10 cellular contexts compared by ENCODE assay signal in genomic region chr3:11734-12133, GRCh38.
DNase-seq lines count a peak whose midpoint lies in the region; ATAC-seq, FAIRE-seq and TF ChIP-seq lines count a peak whose summit lies in the region.
"Had no signal": no experiment of that assay in that cellular context is flagged by ENCODE, and none has a peak within 500 bp of the region (broad histone marks: within the 10 kb centered on the region; RNA-seq: fewer than 3 reads in every experiment).

No MANE protein-coding gene starts in this region.

- H3K27me3 Mint-ChIP-seq in astrocyte (ENCODE audit: low read depth, unreplicated experiment) (no peaks in the 10 kb centered on the region), memory B cell (peaks cover 2% of the 10 kb centered on the region)

- BruUV-seq in A673 (replicated peaks; lab: Mats Ljungman, UMichigan), result no TSS peak

- peak; percentile 57 for ATAC-seq in memory B cell (ENCODE audit: low read depth)

- no peak overlapping the region for H3K9ac ChIP-seq in astrocyte (ENCODE audit: low read length)

- no peaks in the 10 kb centered on the region for H3K79me2 ChIP-seq in astrocyte (ENCODE audit: insufficient read depth, low read length)

- H3K27ac ChIP-seq in A673 (ENCODE audit: low read depth, low read length, poor library complexity, severe bottlenecking) (peak overlapping the region; percentile 30), astrocyte (ENCODE audit: low read depth, low read length) (no peak overlapping the region)

- H3K27ac Mint-ChIP-seq in astrocyte (ENCODE audit: unreplicated experiment), result no peak overlapping the region
- H3K27ac Mint-ChIP-seq in memory B cell, result peak overlapping the region; percentile 93

- no peak for TF ChIP-seq POLR2A in GM12892 (IDR thresholded peaks at IDR 0.05; ENCODE audit: low read depth, low read length)

- peak; percentile 21 for DNase-seq in A673 (ENCODE audit: low spot score)
- DNase-seq in H4 (ENCODE audit: low spot score), result peak; percentile 57
- no peak for DNase-seq in astrocyte (ENCODE audit: low read depth)
- peak in 1 of 2 donors; percentile 7 for DNase-seq in memory B cell (ENCODE audit: low spot score in 2 of 2)
- DNase-seq in NCI-H128 (lab: John Stamatoyannopoulos, UW; ENCODE audit: unreplicated experiment), result no peak
- no peak for DNase-seq in stimulated activated CD4-positive, alpha-beta T cell treated with anti-CD3 and anti-CD28 coated beads, Interleukin-2, amount 100 ng/mL, for 48 hours
- DNase-seq in GM12892 (ENCODE audit: insufficient read length), result no peak
- DNase-seq in NK-92 treated with Interleukin-12 subunit alpha and Interleukin-12 subunit beta, amount 100 ng/mL, for 24 hours (lab: John Stamatoyannopoulos, UW), result no peak
- DNase-seq: NCI-H1436, SHP77 treated with DMSO at 0.1 percent for 48 hours had no signal

- H3K4me3 Mint-ChIP-seq in astrocyte (ENCODE audit: unreplicated experiment) (no peak overlapping the region), memory B cell (peak overlapping the region; percentile 84)

- peak overlapping the region; percentile 52 for H2AFZ ChIP-seq in astrocyte (ENCODE audit: low read depth, low read length)

- FAIRE-seq in astrocyte (lab: Jason Lieb, UNC) (no peak), GM12892 (lab: Jason Lieb, UNC) (no peak)

- H3K9me3 Mint-ChIP-seq in astrocyte (ENCODE audit: unreplicated experiment), result peaks cover 3% of the 10 kb centered on the region
- peaks cover 1% of the 10 kb centered on the region for H3K9me3 Mint-ChIP-seq in memory B cell

- H3K4me1 ChIP-seq in A673 (ENCODE audit: insufficient read depth, low read length, poor library complexity, severe bottlenecking), result no peaks in the 10 kb centered on the region
- H3K4me1 ChIP-seq in astrocyte (ENCODE audit: insufficient read depth, low read length), result no peaks in the 10 kb centered on the region

- intact Hi-C loops in A673 (cut with micrococcal nuclease; ENCODE audit: unreplicated experiment), result no loop called here

- CTCF ChIA-PET in A673 (lab: Charles Lee), result no interaction called here

- no peaks in the 10 kb centered on the region for H4K20me1 ChIP-seq in astrocyte (ENCODE audit: insufficient read depth, low read length)

- POLR2A ChIA-PET in A673 (lab: Charles Lee; ENCODE audit: low non-redundant PET), result no interaction called here

- H3K27me3 ChIP-seq in A673 (replicated peaks; ENCODE audit: insufficient read depth, low read depth, low read length, poor library complexity) (no peaks in the 10 kb centered on the region), astrocyte (ENCODE audit: insufficient read depth, low read length) (no peaks in the 10 kb centered on the region)

- no peaks in the 10 kb centered on the region for H3K36me3 ChIP-seq in A673 (ENCODE audit: insufficient read depth, low read length, poor library complexity, severe bottlenecking)
- no peaks in the 10 kb centered on the region for H3K36me3 ChIP-seq in astrocyte (ENCODE audit: insufficient read depth, low read length)

- H3K4me1 Mint-ChIP-seq in astrocyte (ENCODE audit: low read depth, unreplicated experiment), result no peaks in the 10 kb centered on the region
- no peaks in the 10 kb centered on the region for H3K4me1 Mint-ChIP-seq in memory B cell

- H3K4me3 ChIP-seq in A673 (ENCODE audit: low read depth, low read length, poor library complexity, severe bottlenecking), result peak overlapping the region; percentile 41
- H3K4me3 ChIP-seq in astrocyte (ENCODE audit: insufficient read depth, low read depth, low read length), result no peak overlapping the region

- TF ChIP-seq CTCF in A673 (conservative IDR thresholded peaks at IDR 0.05; ENCODE audit: low read depth, low read length) (no peak), astrocyte (IDR thresholded peaks at IDR 0.05; ENCODE audit: insufficient read depth, low read depth, low read length) (no peak)

- H3K9me3 ChIP-seq in A673 (ENCODE audit: low read depth, low read length, poor library complexity, severe bottlenecking) (no peaks in the 10 kb centered on the region), astrocyte (ENCODE audit: insufficient read depth, low read depth, low read length) (no peaks in the 10 kb centered on the region)

- H3K36me3 Mint-ChIP-seq in astrocyte (ENCODE audit: low read depth, unreplicated experiment), result no peaks in the 10 kb centered on the region
- no peaks in the 10 kb centered on the region for H3K36me3 Mint-ChIP-seq in memory B cell

- peak overlapping the region; percentile 44 for H3K4me2 ChIP-seq in astrocyte (ENCODE audit: low read length)

Comparison
In these comparisons a context has a peak if more than half of its experiments do, and no peak if none do; other contexts are left out.
1. DNase-seq: peak in A673 (single experiment) and H4 (single experiment); none in astrocyte (single experiment), NCI-H128 (single experiment), stimulated activated CD4-positive, alpha-beta T cell treated with anti-CD3 and anti-CD28 coated beads, Interleukin-2, amount 100 ng/mL, for 48 hours (0 of 2), GM12892 (single experiment) and NK-92 treated with Interleukin-12 subunit alpha and Interleukin-12 subunit beta, amount 100 ng/mL, for 24 hours (single experiment).